In genomic region chrX:2447484-2447883, GRCh38 we compare ENCODE assay signal across 18 cellular contexts. TPM values are rescaled to one million over a fixed set of nuclear protein-coding genes. Genes with fewer than 3 reads are reported as not detected.
DNase-seq lines count a peak whose midpoint lies in the region; ATAC-seq, FAIRE-seq and TF ChIP-seq lines count a peak whose summit lies in the region.
"Had no signal": no experiment of that assay in that cellular context is flagged by ENCODE, and none has a peak within 500 bp of the region (broad histone marks: within the 10 kb centered on the region; RNA-seq: fewer than 3 reads in every experiment).

No MANE protein-coding gene starts in this region.

- CTCF ChIA-PET in IMR-90 (lab: Yijun Ruan, JAX) (no interaction called here), H1 (lab: Charles Lee; ENCODE audit: partially characterized antibody) (no interaction called here)

- no peak overlapping the region for H2AK9ac ChIP-seq in IMR-90 (replicated peaks; ENCODE audit: low read depth, low read length, poor library complexity)

- no peak overlapping the region for H4K91ac ChIP-seq in IMR-90 (ENCODE audit: insufficient read depth, low read depth, low read length)
- H4K91ac ChIP-seq in H1 (replicated peaks; ENCODE audit: insufficient read length, low read length) = no peak overlapping the region

- no CpG with 5 or more reads among the region's 2 CpGs for WGBS in IMR-90 (ENCODE audit: extremely low coverage in 2 of 2, insufficient read length in 1 of 2), 2 experiments
- WGBS in H1 (ENCODE audit: extremely low coverage in 1 of 2, insufficient coverage in 1 of 2, insufficient read length in 1 of 2, insufficient replicate concordance in 2 of 2, low coverage in 1 of 2, low lambda C conversion rate in 2 of 2, missing lambda C conversion rate in 1 of 2), 2 experiments = 66% methylated on average over 2 of the region's 2 CpGs; no CpG with 5 or more reads in 1 of the 2 experiments

- POLR2A ChIA-PET in IMR-90 (lab: Charles Lee; ENCODE audit: unreplicated experiment) = no interaction called here
- POLR2A ChIA-PET in H1 (lab: Charles Lee; ENCODE audit: partially characterized antibody) = no interaction called here

- H3K79me1 ChIP-seq in IMR-90 (ENCODE audit: low read depth in 1 of 2, low read length in 2 of 2) = peaks cover 28 to 48% of the 10 kb centered on the region in 2 experiments
- peaks cover 15% of the 10 kb centered on the region for H3K79me1 ChIP-seq in H1 (ENCODE audit: low read depth, low read length)

- H4K20me1 ChIP-seq in IMR-90 (ENCODE audit: insufficient read depth, low read length) = peaks cover 26% of the 10 kb centered on the region
- peaks cover 0 to 4% of the 10 kb centered on the region in 2 experiments for H4K20me1 ChIP-seq in H1 (replicated peaks in 1 of 2; ENCODE audit: control insufficient read depth in 1 of 2, insufficient read depth in 2 of 2, low read length in 2 of 2)
- H4K20me1 ChIP-seq in osteoblast (ENCODE audit: insufficient read depth, low read length) = peaks cover 19% of the 10 kb centered on the region

- no peaks in the 10 kb centered on the region for H3K23me2 ChIP-seq in H1 (ENCODE audit: low read depth, low read length)

- H3K4me2 ChIP-seq in IMR-90 (ENCODE audit: low read depth, low read length) (no peak overlapping the region), H1 (ENCODE audit: insufficient read depth in 1 of 2, low read depth in 2 of 2, low read length in 2 of 2) (no peak overlapping the region), osteoblast (ENCODE audit: insufficient read depth, low read length) (no peak overlapping the region)
- H3K4me2 ChIP-seq: GM23338 had no signal

- H3K4ac ChIP-seq in IMR-90 (ENCODE audit: low read depth, low read length) (no peak overlapping the region), H1 (replicated peaks; ENCODE audit: insufficient read length, low read depth, low read length) (no peak overlapping the region)

- H4K8ac ChIP-seq in IMR-90 (ENCODE audit: low read depth in 2 of 2, low read length in 2 of 2) = no peak overlapping the region
- H4K8ac ChIP-seq in H1 (ENCODE audit: extremely low read depth, insufficient read depth, low read length) = no peak overlapping the region

- no peak for ATAC-seq in IMR-90 (ENCODE audit: low read depth)
- ATAC-seq in stimulated activated naive CD8-positive, alpha-beta T cell treated with anti-CD3 and anti-CD28 coated beads, Interleukin-15, Interleukin-2, amounts not matched to agents 100 U/mL and 50 U/mL, for 24 hours = no peak
- ATAC-seq: CD8-positive, alpha-beta T cell; GM23338 had no signal

- H3K27ac ChIP-seq in IMR-90 (ENCODE audit: insufficient read depth, low read length) (no peak overlapping the region), H1 (ENCODE audit: low read depth, low read length) (no peak overlapping the region), osteoblast (ENCODE audit: low read depth, low read length) (no peak overlapping the region)

- DNase-seq in GM12891 (ENCODE audit: insufficient read length, low spot score) = no peak
- no peak for DNase-seq in IMR-90
- no peak for DNase-seq in H1 (ENCODE audit: low read depth in 1 of 2, low spot score in 2 of 2)
- DNase-seq in osteoblast (ENCODE audit: insufficient read length, low spot score, missing footprints) = peak; percentile 46
- no peak for DNase-seq in HPDE6-E6E7 (ENCODE audit: extremely low spot score)
- no peak for DNase-seq in stimulated activated naive CD8-positive, alpha-beta T cell treated with anti-CD3 and anti-CD28 coated beads, Interleukin-15, Interleukin-2, amounts not matched to agents 100 U/mL and 50 U/mL, for 24 hours
- DNase-seq in A172 (ENCODE audit: low spot score) = no peak
- DNase-seq: 8988T; C1 segment of cervical spinal cord; Caco-2; CD4-positive, CD25-positive, alpha-beta regulatory T cell; CD8-positive, alpha-beta T cell; DMS153; DND-41 had no signal

- H3K23ac ChIP-seq in IMR-90 (ENCODE audit: low read depth, low read length) = no peak overlapping the region
- H3K23ac ChIP-seq in H1 (ENCODE audit: insufficient read length) = no peak overlapping the region

- H2BK5ac ChIP-seq in IMR-90 (ENCODE audit: low read depth, low read length, poor library complexity, severe bottlenecking) = no peak overlapping the region
- no peak overlapping the region for H2BK5ac ChIP-seq in H1 (ENCODE audit: low read depth, low read length)

- TF ChIP-seq POLR2A in GM12891 (IDR thresholded peaks at IDR 0.05; ENCODE audit: low read depth, low read length) = no peak
- TF ChIP-seq POLR2A in IMR-90 (IDR thresholded peaks at IDR 0.05; ENCODE audit: low read depth, low read length) = no peak
- no peak for TF ChIP-seq POLR2A in H1 (IDR thresholded peaks at IDR 0.05; ENCODE audit: control extremely low read depth in 1 of 2, low read depth in 2 of 2, low read length in 2 of 2)

- H2AK5ac ChIP-seq in IMR-90 (ENCODE audit: low read depth, low read length) (no peak overlapping the region), H1 (ENCODE audit: low read depth, low read length) (peak overlapping the region; percentile 83; the same call in 1 of the 2 replicates)

- H2BK120ac ChIP-seq in IMR-90 (ENCODE audit: low read depth, low read length) = no peak overlapping the region
- no peak overlapping the region for H2BK120ac ChIP-seq in H1 (replicated peaks; ENCODE audit: low read depth, low read length)

- 0 out of 2 replicates have a peak, but pooled peaks cover 1% of the 10 kb centered on the region for H3K4me1 ChIP-seq in IMR-90 (ENCODE audit: control insufficient read depth, insufficient read depth, low read length)
- peaks cover 0 to 11% (median 5%) of the 10 kb centered on the region in 4 experiments; a peak in 4 of 7 replicates for H3K4me1 ChIP-seq in H1 (replicated peaks in 1 of 4; ENCODE audit: control insufficient read depth in 3 of 4, insufficient read depth in 4 of 4, low read length in 3 of 4)
- peaks cover 5% of the 10 kb centered on the region for H3K4me1 ChIP-seq in osteoblast (ENCODE audit: insufficient read depth, low read length)

- no peak for TF ChIP-seq CTCF in IMR-90 (conservative IDR thresholded peaks at IDR 0.05; ENCODE audit: low read depth, low read length)
- TF ChIP-seq CTCF in H1 (IDR thresholded peaks at IDR 0.05; ENCODE audit: control extremely low read depth in 1 of 3, insufficient read depth in 1 of 3, low read depth in 1 of 3, low read length in 3 of 3) = no peak
- no peak for TF ChIP-seq CTCF in osteoblast (IDR thresholded peaks at IDR 0.05; ENCODE audit: extremely low read depth, low read depth, low read length)

- H3K9me1 ChIP-seq in IMR-90 (ENCODE audit: insufficient read depth, low read length) = peaks cover 22% of the 10 kb centered on the region

- dilution Hi-C loops in IMR-90 (cut with HindIII; ENCODE audit: low sequenced_read_pairs, unreplicated experiment) = no loop called here

- H3K27me3 ChIP-seq in IMR-90 (ENCODE audit: control insufficient read depth, insufficient read depth, low read length) (no peaks in the 10 kb centered on the region), H1 (replicated peaks in 1 of 4; ENCODE audit: control insufficient read depth in 3 of 4, extremely low read depth in 1 of 4, insufficient read depth in 3 of 4, low read length in 3 of 4) (no peaks in the 10 kb centered on the region), osteoblast (ENCODE audit: insufficient read depth, low read length) (no peaks in the 10 kb centered on the region)

- H3K18ac ChIP-seq in IMR-90 (ENCODE audit: low read depth, low read length) (no peak overlapping the region), H1 (ENCODE audit: extremely low read depth, low read length) (no peak overlapping the region)

- H2AFZ ChIP-seq in IMR-90 (replicated peaks; ENCODE audit: low read length, poor library complexity) (peak overlapping the region; percentile 14), H1 (ENCODE audit: low read length) (no peak overlapping the region), osteoblast (ENCODE audit: low read length) (no peak overlapping the region)
- H2AFZ ChIP-seq: GM23338 had no signal

- H3K9ac ChIP-seq in IMR-90 (ENCODE audit: low read depth, low read length) (no peak overlapping the region), H1 (replicated peaks in 1 of 4; ENCODE audit: extremely low read depth in 1 of 4, low read depth in 3 of 4, low read length in 3 of 4) (no peak overlapping the region)

- intact Hi-C loops in IMR-90 (cut with micrococcal nuclease) = no loop called here

- no peaks in the 10 kb centered on the region for H3K9me3 ChIP-seq in IMR-90 (ENCODE audit: control insufficient read depth, insufficient read depth, low read length)
- peaks cover 5 to 6% of the 10 kb centered on the region in 2 experiments; a peak in 2 of 4 replicates for H3K9me3 ChIP-seq in H1 (ENCODE audit: insufficient read depth in 2 of 2, low read depth in 1 of 2, low read length in 1 of 2)
- no peaks in the 10 kb centered on the region for H3K9me3 ChIP-seq in osteoblast (ENCODE audit: low read depth, low read length)
- H3K9me3 ChIP-seq: Caco-2, HAP-1 had no signal

- no peak for TF ChIP-seq EP300 in H1 (IDR thresholded peaks at IDR 0.05; ENCODE audit: borderline replicate concordance in 1 of 2, low read depth in 2 of 2, low read length in 2 of 2)

- no peak overlapping the region for H3K4me3 ChIP-seq in IMR-90 (ENCODE audit: insufficient read depth, low read depth, low read length)
- H3K4me3 ChIP-seq in H1 (ENCODE audit: extremely low read depth in 1 of 4, insufficient read depth in 2 of 4, low read depth in 3 of 4, low read length in 4 of 4) = no peak overlapping the region
- H3K4me3 ChIP-seq in osteoblast (ENCODE audit: insufficient read depth, low read length) = no peak overlapping the region
- H3K4me3 ChIP-seq: GM23338, HAP-1 had no signal

- peak; percentile 81 for FAIRE-seq in GM12891 (lab: Jason Lieb, UNC)
- no peak for FAIRE-seq in H1 (lab: Jason Lieb, UNC)
- FAIRE-seq: GM19239, H54 had no signal

- BruUV-seq in IMR-90 (replicated peaks; lab: Mats Ljungman, UMichigan) = no TSS peak

- no peak overlapping the region; the same call in 1 of the 2 replicates for H2BK12ac ChIP-seq in H1 (ENCODE audit: low read depth, low read length)

- H3K14ac ChIP-seq in IMR-90 (replicated peaks; ENCODE audit: low read depth, low read length) (no peak overlapping the region), H1 (ENCODE audit: insufficient read length) (no peak overlapping the region)

- H3K79me2 ChIP-seq in H1 (ENCODE audit: control insufficient read depth in 1 of 2, insufficient read depth in 2 of 2, low read length in 2 of 2) (peaks cover 11 to 71% of the 10 kb centered on the region in 2 experiments), osteoblast (ENCODE audit: insufficient read depth, low read length) (peaks cover 31% of the 10 kb centered on the region)

- in situ Hi-C loops in IMR-90 (cut with MboI; ENCODE audit: low sequenced_read_pairs) = no loop called here

- H2BK15ac ChIP-seq in IMR-90 (ENCODE audit: low read depth, low read length) (no peak overlapping the region), H1 (ENCODE audit: low read length) (no peak overlapping the region)

- H3K56ac ChIP-seq in IMR-90 (ENCODE audit: extremely low read depth, insufficient read depth, low read length) (no peak overlapping the region), H1 (replicated peaks; ENCODE audit: insufficient read length, low read depth, low read length) (no peak overlapping the region)

- H4K5ac ChIP-seq in IMR-90 (ENCODE audit: low read depth, low read length) (no peak overlapping the region), H1 (ENCODE audit: insufficient read length, low read depth, low read length) (no peak overlapping the region)

- no peak for TF ChIP-seq RAD21 in IMR-90 (IDR thresholded peaks at IDR 0.05; ENCODE audit: low read length)
- no peak for TF ChIP-seq RAD21 in H1 (IDR thresholded peaks at IDR 0.05 in 1 of 2, conservative IDR thresholded peaks at IDR 0.05 in 1 of 2; ENCODE audit: low read depth in 2 of 2, low read length in 2 of 2)

- H3K36me3 ChIP-seq in IMR-90 (ENCODE audit: control insufficient read depth, insufficient read depth, low read length) = peaks cover 6% of the 10 kb centered on the region
- H3K36me3 ChIP-seq in H1 (ENCODE audit: control insufficient read depth in 2 of 4, insufficient read depth in 4 of 4, low read length in 3 of 4) = peaks cover 0 to 4% (median 1%) of the 10 kb centered on the region in 4 experiments; a peak in 5 of 8 replicates
- H3K36me3 ChIP-seq in osteoblast (ENCODE audit: insufficient read depth, low read length) = no peaks in the 10 kb centered on the region
- H3K36me3 ChIP-seq: HAP-1 had no signal

- no peak overlapping the region for H2BK20ac ChIP-seq in IMR-90 (ENCODE audit: low read depth, low read length)
- no peak overlapping the region for H2BK20ac ChIP-seq in H1 (ENCODE audit: low read length)

RNA-seq across cellular contexts. Expression of gene DHRSX, which starts 53.3 kb away (rescaled TPM):
- polyA plus RNA-seq in GM12891 (2012; ENCODE audit: low read depth, missing spikeins) = 19.1 TPM
- 26.2 and 28.3 TPM in 2 replicates for total RNA-seq in IMR-90 (2012; rRNA removed)
- 38.0 and 42.7 TPM in 2 replicates for polyA plus RNA-seq in IMR-90 (2012; rRNA removed)
- polyA plus RNA-seq in IMR-90 (2012; cell fraction: cytosol; rRNA removed) = 28.3 and 35.0 TPM in 2 replicates
- 28.1 and 30.9 TPM in 2 replicates for polyA plus RNA-seq in IMR-90 (2012; cell fraction: nucleus; rRNA removed; ENCODE audit: low replicate concordance)
- 29.1 and 35.1 TPM in 2 replicates for total RNA-seq in H1 (2021; fragmentation: NEBNext Ultra II Directional; extraction: Animal tissue kit (Norgen Biotek cat#: 25700))
- 43.4 and 46.8 TPM in 2 replicates for polyA plus RNA-seq in H1 (2011; rRNA removed)
- 36.5 TPM for polyA plus RNA-seq in H1 (2011; cell fraction: cytosol; rRNA removed)
- 54.8 TPM for polyA plus RNA-seq in H1 (2011; cell fraction: nucleus; rRNA removed)
- 29.2 to 34.0 TPM (median 33.8 TPM) in 4 replicates for polyA plus RNA-seq in H1 (2012, experiment 1 of 2)
- 30.9 TPM for polyA plus RNA-seq in H1 (2012, experiment 2 of 2)
- polyA plus RNA-seq in H1 (2013, experiment 1 of 2) = 22.1 TPM
- 23.6 TPM for polyA plus RNA-seq in H1 (2013, experiment 2 of 2)
- 51.6 and 57.5 TPM in 2 replicates for polyA minus RNA-seq in H1 (2011; rRNA and poly(A)+ RNA removed)
- polyA minus RNA-seq in H1 (2011; cell fraction: cytosol; rRNA and poly(A)+ RNA removed) = 15.0 TPM
- 45.8 TPM for polyA minus RNA-seq in H1 (2011; cell fraction: nucleus; rRNA and poly(A)+ RNA removed)
- total RNA-seq in osteoblast = 37.6 and 38.3 TPM in 2 replicates
- total RNA-seq in A172 (2014; rRNA removed; shearing (Covaris generic)) = 43.6 and 47.2 TPM in 2 replicates

RNA-seq across cellular contexts. Expression of gene ZBED1, which starts 53.3 kb away (rescaled TPM):
- 26.6 TPM for polyA plus RNA-seq in GM12891 (2012; ENCODE audit: low read depth, missing spikeins)
- total RNA-seq in IMR-90 (2012; rRNA removed) = 13.1 and 13.6 TPM in 2 replicates
- 21.5 and 22.4 TPM in 2 replicates for polyA plus RNA-seq in IMR-90 (2012; rRNA removed)
- polyA plus RNA-seq in IMR-90 (2012; cell fraction: cytosol; rRNA removed) = 14.3 and 22.8 TPM in 2 replicates
- polyA plus RNA-seq in IMR-90 (2012; cell fraction: nucleus; rRNA removed; ENCODE audit: low replicate concordance) = 6.0 and 10.4 TPM in 2 replicates
- total RNA-seq in H1 (2021; fragmentation: NEBNext Ultra II Directional; extraction: Animal tissue kit (Norgen Biotek cat#: 25700)) = 45.8 and 46.4 TPM in 2 replicates
- polyA plus RNA-seq in H1 (2011; rRNA removed) = 28.5 and 41.4 TPM in 2 replicates
- polyA plus RNA-seq in H1 (2011; cell fraction: cytosol; rRNA removed) = 33.4 TPM
- 34.7 TPM for polyA plus RNA-seq in H1 (2011; cell fraction: nucleus; rRNA removed)
- 23.6 to 30.7 TPM (median 29.1 TPM) in 4 replicates for polyA plus RNA-seq in H1 (2012, experiment 1 of 2)
- 29.3 TPM for polyA plus RNA-seq in H1 (2012, experiment 2 of 2)
- polyA plus RNA-seq in H1 (2013, experiment 1 of 2) = 19.5 TPM
- polyA plus RNA-seq in H1 (2013, experiment 2 of 2) = 17.9 TPM
- polyA minus RNA-seq in H1 (2011; rRNA and poly(A)+ RNA removed) = 29.9 and 30.2 TPM in 2 replicates
- 40.1 TPM for polyA minus RNA-seq in H1 (2011; cell fraction: cytosol; rRNA and poly(A)+ RNA removed)
- 31.7 TPM for polyA minus RNA-seq in H1 (2011; cell fraction: nucleus; rRNA and poly(A)+ RNA removed)
- 52.2 and 57.2 TPM in 2 replicates for total RNA-seq in osteoblast
- 29.3 and 31.6 TPM in 2 replicates for total RNA-seq in A172 (2014; rRNA removed; shearing (Covaris generic))
